16 cellular contexts compared by ENCODE assay signal in genomic region chr21:39071623-39072214, GRCh38.
DNase-seq lines count a peak whose midpoint lies in the region; ATAC-seq and TF ChIP-seq lines count a peak whose summit lies in the region.
"Had no signal": no experiment of that assay in that cellular context is flagged by ENCODE, and none has a peak within 500 bp of the region (broad histone marks: within the 10 kb centered on the region; RNA-seq: fewer than 3 reads in every experiment).

No MANE protein-coding gene starts in this region.

- H3K4me3 ChIP-seq in AG04449 (ENCODE audit: low read depth, low read length) (no peak overlapping the region), MM.1S (ENCODE audit: low read length) (no peak overlapping the region), lower lobe of right lung (no peak overlapping the region)
- H3K4me3 ChIP-seq: cardiac muscle cell had no signal

- H3K4me2 ChIP-seq in MM.1S (ENCODE audit: low read depth, low read length) = no peak overlapping the region

- POLR2A ChIA-PET in AG04449 (lab: Yijun Ruan, JAX) = interaction anchor here (0.9 kb wide), 1 partner anchor 20 kb away, joined by 3 read pairs; no protein-coding TSS in a partner anchor

- H3K4me1 ChIP-seq in MM.1S (ENCODE audit: low read length) (no peaks in the 10 kb centered on the region), lower lobe of right lung (peaks cover 40% of the 10 kb centered on the region)

- peak; percentile 85 to 92 for ATAC-seq in lower lobe of right lung
- ATAC-seq: activated T-helper 17 cell treated with anti-CD3 and anti-CD28 coated beads, Interleukin-2, amount 50 U/mL, for 72 hours had no signal

- peak; percentile 56 for DNase-seq in AG04449 (ENCODE audit: low read depth, low spot score)
- peak; percentile 5 for DNase-seq in MM.1S
- DNase-seq in fibroblast of gingiva (ENCODE audit: low read depth) = peak; percentile 77
- DNase-seq in lower lobe of right lung = no peak
- DNase-seq in NCI-H1694 (lab: John Stamatoyannopoulos, UW) = no peak
- DNase-seq in RPMI8226 = no peak
- no peak for DNase-seq in NOMO-1 (lab: John Stamatoyannopoulos, UW; ENCODE audit: unreplicated experiment in 2 of 2)
- DNase-seq in foreskin melanocyte = no peak
- DNase-seq: activated CD4-positive, alpha-beta T cell treated with anti-CD3 and anti-CD28 coated beads, Interleukin-2, amount 50 U/mL, for 4 hours; DMS53; NCI-H1930; occipital lobe; SHP77 treated with DMSO at 0.1 percent for 48 hours; T1000 had no signal

- H3K79me2 ChIP-seq in MM.1S (ENCODE audit: low read length) = no peaks in the 10 kb centered on the region

- H3F3A ChIP-seq in MM.1S (ENCODE audit: insufficient read depth, low read length) = no peaks in the 10 kb centered on the region

- H3K9ac ChIP-seq in MM.1S (ENCODE audit: low read length) = no peak overlapping the region

- no peaks in the 10 kb centered on the region for H3K27me3 ChIP-seq in MM.1S (replicated peaks; ENCODE audit: insufficient read depth, low read length)
- H3K27me3 ChIP-seq in lower lobe of right lung (ENCODE audit: low read depth) = no peaks in the 10 kb centered on the region
- H3K27me3 ChIP-seq: cardiac muscle cell had no signal

- no peaks in the 10 kb centered on the region for H4K20me1 ChIP-seq in MM.1S (ENCODE audit: insufficient read depth, low read length)

- no peak overlapping the region for H2AFZ ChIP-seq in MM.1S (ENCODE audit: low read length)

- intact Hi-C loops in lower lobe of right lung (cut with DNase I) = no loop called here

- no peak overlapping the region for H3K27ac ChIP-seq in MM.1S (ENCODE audit: low read length)
- peak overlapping the region; percentile 61 for H3K27ac ChIP-seq in lower lobe of right lung
- H3K27ac ChIP-seq: cardiac muscle cell had no signal

- H3K9me3 ChIP-seq in MM.1S (replicated peaks; ENCODE audit: insufficient read depth, low read length) = no peaks in the 10 kb centered on the region
- no peaks in the 10 kb centered on the region for H3K9me3 ChIP-seq in lower lobe of right lung

- no peaks in the 10 kb centered on the region for H3K36me3 ChIP-seq in MM.1S (replicated peaks; ENCODE audit: insufficient read depth, low read length)
- no peaks in the 10 kb centered on the region for H3K36me3 ChIP-seq in lower lobe of right lung
- H3K36me3 ChIP-seq: cardiac muscle cell had no signal

- TF ChIP-seq CTCF in AG04449 (IDR thresholded peaks at IDR 0.05; ENCODE audit: insufficient read depth, low read length, missing control alignments) (no peak), MM.1S (IDR thresholded peaks at IDR 0.05; ENCODE audit: low read length) (no peak), lower lobe of right lung (IDR thresholded peaks at IDR 0.05) (no peak)

- H3K9me2 ChIP-seq in MM.1S (replicated peaks; ENCODE audit: insufficient read depth, low read length) = no peaks in the 10 kb centered on the region

- CTCF ChIA-PET in AG04449 (lab: Yijun Ruan, JAX) = interaction anchor here (0.7 kb wide), 1 partner anchor 10 kb away, joined by 3 read pairs; no protein-coding TSS in a partner anchor

Comparison
In these comparisons a context has a peak if more than half of its experiments do, and no peak if none do; other contexts are left out.
1. DNase-seq: peak in AG04449 (single experiment), MM.1S (single experiment) and fibroblast of gingiva (single experiment); none in lower lobe of right lung (single experiment), NCI-H1694 (single experiment), RPMI8226 (single experiment), NOMO-1 (0 of 2) and foreskin melanocyte (single experiment).